Comparison of ENCODE assay signal across 5 cellular contexts in genomic region chr20:52655365-52655764, GRCh38.
"Had no signal": no experiment of that assay in that cellular context is flagged by ENCODE, and none has a peak within 500 bp of the region (broad histone marks: within the 10 kb centered on the region; RNA-seq: fewer than 3 reads in every experiment).

No MANE protein-coding gene starts in this region.

- H3K4me2 ChIP-seq: GM23338 had no signal

- H2AFZ ChIP-seq: GM23338 had no signal

- DNase-seq: H9, HCEC 1CT, IMR-90 had no signal

- H3K4me3 ChIP-seq: GM23338, K562 had no signal
